In the genomic region with DNA sequence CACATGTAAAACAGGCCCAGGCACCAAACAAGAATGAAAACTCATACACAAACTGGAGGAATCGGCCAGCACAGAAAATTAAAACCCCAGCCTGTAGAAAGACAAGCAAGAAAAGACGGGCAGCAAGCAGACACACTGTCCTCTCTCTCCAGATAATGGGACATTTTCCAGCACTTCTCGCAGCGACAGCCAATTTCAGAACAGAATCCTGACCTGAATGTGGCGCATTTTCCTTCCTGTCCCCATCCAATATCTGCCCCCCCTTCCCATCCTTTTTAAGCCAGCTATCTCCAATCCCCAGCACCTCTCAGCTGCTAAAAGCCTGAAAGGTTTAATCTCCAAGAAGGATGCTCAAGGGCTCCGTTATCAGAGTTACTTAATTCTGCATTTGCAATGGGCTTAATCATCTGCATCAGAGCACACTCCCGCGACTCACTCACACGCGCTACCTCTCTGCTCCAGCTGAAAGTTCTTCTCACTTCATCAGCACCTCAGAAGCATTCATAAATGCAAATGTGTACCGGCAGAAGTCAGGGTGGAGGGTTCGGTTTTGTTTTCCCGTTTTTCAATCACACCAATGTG, we compare ENCODE assay signal across 19 cellular contexts.
DNase-seq lines count a peak whose midpoint lies in the region; ATAC-seq lines count a peak whose summit lies in the region.
"Had no signal": no experiment of that assay in that cellular context is flagged by ENCODE, and none has a peak within 500 bp of the region (broad histone marks: within the 10 kb centered on the region; RNA-seq: fewer than 3 reads in every experiment).

No MANE protein-coding gene starts in this region.

- H3K4me3 ChIP-seq in iPS-20b (ENCODE audit: low read length): no peak overlapping the region; the same call in 1 of the 2 replicates
- H3K4me3 ChIP-seq: right lobe of liver, transverse colon had no signal

- ATAC-seq in HG02870 (IDR thresholded peaks at IDR 0.05; ENCODE audit: unreplicated experiment): no peak
- ATAC-seq: right lobe of liver, T-cell had no signal

- DNase-seq in NCI-H748 (lab: John Stamatoyannopoulos, UW; ENCODE audit: unreplicated experiment) (peak; percentile 9), NCI-H748 treated with DMSO at 0.1 percent for 48 hours (lab: John Stamatoyannopoulos, UW) (no peak), astrocyte of the hippocampus (ENCODE audit: low read depth, low spot score) (peak; percentile 37), putamen (ENCODE audit: low spot score) (peak; percentile 43)
- DNase-seq in activated effector memory CD4-positive, alpha-beta T cell treated with Interleukin-2 at 50 U/mL for 16 hours: no peak
- no peak for DNase-seq in activated CD4-positive, alpha-beta T cell treated with anti-CD3 and anti-CD28 coated beads, Interleukin-2, amount 50 U/mL, for 1 hour
- DNase-seq: activated CD4-positive, alpha-beta memory T cell treated with anti-CD3 and anti-CD28 coated beads, Interleukin-2, amount 10 ng/mL, durations not matched to agents 7 days and 5 days; activated naive CD4-positive, alpha-beta T cell treated with anti-CD3 and anti-CD28 coated beads for 36 hours; Calu3; foreskin melanocyte; NCI-H1930; right lobe of liver; stimulated activated naive CD4-positive, alpha-beta T cell; T-cell; transverse colon had no signal

- H3K9ac ChIP-seq in iPS-20b (ENCODE audit: low read depth, low read length): peak overlapping the region; percentile 14; the same call in 1 of the 2 replicates
- H3K9ac ChIP-seq: KMS-11 had no signal

- H3K36me3 ChIP-seq in iPS-20b (ENCODE audit: insufficient read depth, low read depth, low read length): no peaks in the 10 kb centered on the region
- H3K36me3 ChIP-seq: right lobe of liver, transverse colon had no signal

- H3K4me1 ChIP-seq in iPS-20b (ENCODE audit: insufficient read depth, low read length): peaks cover 34% of the 10 kb centered on the region; the same call in 1 of the 2 replicates
- H3K4me1 ChIP-seq: right lobe of liver, transverse colon had no signal

- no peaks in the 10 kb centered on the region for H3K9me3 ChIP-seq in iPS-20b (ENCODE audit: insufficient read depth, low read depth, low read length)
- H3K9me3 ChIP-seq: right lobe of liver, transverse colon had no signal

- no peaks in the 10 kb centered on the region for H3K27me3 ChIP-seq in iPS-20b (ENCODE audit: insufficient read depth, low read length)
- H3K27me3 ChIP-seq: right lobe of liver, transverse colon had no signal

- no peak overlapping the region for H3K27ac ChIP-seq in iPS-20b (ENCODE audit: low read length)
- H3K27ac ChIP-seq: 22Rv1, KMS-11, right lobe of liver, transverse colon had no signal

Comparison
In these comparisons a context has a peak if more than half of its experiments do, and no peak if none do; other contexts are left out.
1. DNase-seq: peak in NCI-H748 (single experiment), astrocyte of the hippocampus (single experiment) and putamen (single experiment); none in NCI-H748 treated with DMSO at 0.1 percent for 48 hours (single experiment), activated effector memory CD4-positive, alpha-beta T cell treated with Interleukin-2 at 50 U/mL for 16 hours (single experiment) and activated CD4-positive, alpha-beta T cell treated with anti-CD3 and anti-CD28 coated beads, Interleukin-2, amount 50 U/mL, for 1 hour (single experiment).